ENCODE assay signal across 1 cellular context in the genomic region with DNA sequence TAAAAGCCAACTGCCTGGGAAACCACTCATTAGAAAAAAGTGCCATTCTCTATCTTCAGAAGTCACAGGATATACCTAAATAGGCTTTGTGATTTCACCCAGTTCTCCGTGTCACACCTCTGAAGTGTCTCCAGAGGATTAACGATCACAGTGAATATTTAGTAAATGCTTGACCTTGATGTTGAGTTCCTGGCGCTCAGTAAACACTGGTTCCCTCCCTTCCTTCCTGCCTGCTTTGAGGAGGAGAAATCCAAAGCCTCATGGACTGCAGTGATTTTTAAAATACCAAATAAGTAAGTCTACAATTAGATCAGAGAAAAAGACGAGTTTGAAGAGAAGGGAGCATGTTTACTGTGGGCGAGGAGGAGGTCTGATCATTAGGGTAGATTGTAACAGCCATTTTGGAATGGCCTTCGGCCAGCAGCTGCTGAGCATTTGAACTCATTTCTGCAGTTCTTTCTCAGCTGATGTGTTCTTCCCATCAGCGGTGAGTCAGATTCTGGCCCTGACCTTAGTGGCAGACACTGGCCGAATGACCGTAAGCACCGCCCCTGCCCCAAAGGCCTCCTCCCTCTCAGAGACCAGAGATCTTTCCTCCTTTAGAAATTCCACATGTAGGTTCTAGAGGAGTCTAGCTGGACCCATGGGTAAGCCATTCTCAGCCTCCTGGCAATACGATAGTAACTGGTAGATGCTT.
TF ChIP-seq lines count a peak whose summit lies in the region.

No MANE protein-coding gene starts in this region.

TF ChIP-seq in endothelial cell of umbilical vein, 7 proteins besides CTCF, POLR2A, EP300 and RAD21:
- peak; percentile 44 for TF ChIP-seq JUN (IDR thresholded peaks at IDR 0.05; ENCODE audit: borderline replicate concordance, insufficient read depth, insufficient read length, low read depth)
- peak; percentile 77 for TF ChIP-seq FOS (IDR thresholded peaks at IDR 0.05; ENCODE audit: borderline replicate concordance, insufficient read depth, low read length)
- TF ChIP-seq GATA2 (IDR thresholded peaks at IDR 0.05; ENCODE audit: insufficient read depth, insufficient read length, low read depth, low read length) = no peak
